ENCODE assay signal across 13 cellular contexts in genomic region chr5:173868096-173868879, GRCh38. TPM values are rescaled to one million over a fixed set of nuclear protein-coding genes. Genes with fewer than 3 reads are reported as not detected.
DNase-seq lines count a peak whose midpoint lies in the region; ATAC-seq and TF ChIP-seq lines count a peak whose summit lies in the region.
"Had no signal": no experiment of that assay in that cellular context is flagged by ENCODE, and none has a peak within 500 bp of the region (broad histone marks: within the 10 kb centered on the region; RNA-seq: fewer than 3 reads in every experiment).

No MANE protein-coding gene starts in this region.

- in situ Hi-C loops in brain microvascular endothelial cell (cut with HindIII; ENCODE audit: low pct_ligation_motif_present, low sequenced_read_pairs): no loop called here
- in situ Hi-C loops in G401 (cut with HindIII; ENCODE audit: low sequenced_read_pairs): no loop called here

- H3K27ac ChIP-seq in C4-2B (peak overlapping the region; percentile 95), brain microvascular endothelial cell (no peak overlapping the region), left lung (peak overlapping the region in 1 of 2 donors; percentile 92)
- H3K27ac ChIP-seq: sigmoid colon had no signal

- DNase-seq in NOMO-1 (lab: John Stamatoyannopoulos, UW; ENCODE audit: unreplicated experiment in 2 of 2): peak; percentile 59 to 60
- peak; percentile 42 for DNase-seq in brain microvascular endothelial cell
- no peak for DNase-seq in left lung
- DNase-seq in sciatic nerve (ENCODE audit: low spot score): no peak
- no peak for DNase-seq in G401 (ENCODE audit: low spot score)
- DNase-seq in cerebellum (ENCODE audit: low spot score): no peak
- DNase-seq: activated effector memory CD4-positive, alpha-beta T cell treated with anti-CD3 and anti-CD28 coated beads, Interleukin-2, amount 50 U/mL, for 16 hours; DMS153; midbrain; SHP77; sigmoid colon had no signal

- no peak for TF ChIP-seq CTCF in C4-2B (conservative IDR thresholded peaks at IDR 0.05)
- TF ChIP-seq CTCF in brain microvascular endothelial cell (IDR thresholded peaks at IDR 0.05; ENCODE audit: low read depth, low read length, missing control alignments): no peak
- no peak for TF ChIP-seq CTCF in left lung (IDR thresholded peaks at IDR 0.05)

- intact Hi-C loops in left lung (cut with DNase I) (no loop called here), sciatic nerve (cut with DNase I) (no loop called here)

- H3K27me3 ChIP-seq in brain microvascular endothelial cell (replicated peaks): no peaks in the 10 kb centered on the region
- H3K27me3 ChIP-seq in left lung: no peaks in the 10 kb centered on the region
- H3K27me3 ChIP-seq: sigmoid colon had no signal

- H3K36me3 ChIP-seq in brain microvascular endothelial cell (replicated peaks) (no peaks in the 10 kb centered on the region), left lung (no peaks in the 10 kb centered on the region)
- H3K36me3 ChIP-seq: sigmoid colon had no signal

- ATAC-seq in left lung: peak; percentile 42
- ATAC-seq in HG03095 (IDR thresholded peaks at IDR 0.05; ENCODE audit: unreplicated experiment): no peak
- no peak for ATAC-seq in sciatic nerve

- H3K4me3 ChIP-seq in brain microvascular endothelial cell (ENCODE audit: low read depth, low read length) (no peak overlapping the region), left lung (no peak overlapping the region)
- H3K4me3 ChIP-seq: sigmoid colon had no signal

- peaks cover 0 to 67% of the 10 kb centered on the region in 2 donors for H3K4me1 ChIP-seq in left lung
- H3K4me1 ChIP-seq: sigmoid colon had no signal

- H3K9me3 ChIP-seq in left lung: no peaks in the 10 kb centered on the region
- H3K9me3 ChIP-seq: sigmoid colon had no signal

RNA-seq across cellular contexts. Expression of gene CPEB4, which starts 19.9 kb away (rescaled TPM):
- 10 to 100 TPM; 52.5 to 59.6 TPM for total RNA-seq in left lung
- 42.2 TPM for total RNA-seq in sciatic nerve
- 4.0 and 6.6 TPM in 2 replicates for total RNA-seq in G401 (2014; rRNA removed; shearing (Covaris generic))
- total RNA-seq in cerebellum: 110 TPM

Comparison
In these comparisons a context has a peak if more than half of its experiments do, and no peak if none do; other contexts are left out.
1. DNase-seq: peak in NOMO-1 (2 of 2) and brain microvascular endothelial cell (single experiment); none in left lung (0 of 2), sciatic nerve (single experiment), G401 (single experiment) and cerebellum (single experiment).